ENCODE assay signal across 24 cellular contexts in the genomic region with DNA sequence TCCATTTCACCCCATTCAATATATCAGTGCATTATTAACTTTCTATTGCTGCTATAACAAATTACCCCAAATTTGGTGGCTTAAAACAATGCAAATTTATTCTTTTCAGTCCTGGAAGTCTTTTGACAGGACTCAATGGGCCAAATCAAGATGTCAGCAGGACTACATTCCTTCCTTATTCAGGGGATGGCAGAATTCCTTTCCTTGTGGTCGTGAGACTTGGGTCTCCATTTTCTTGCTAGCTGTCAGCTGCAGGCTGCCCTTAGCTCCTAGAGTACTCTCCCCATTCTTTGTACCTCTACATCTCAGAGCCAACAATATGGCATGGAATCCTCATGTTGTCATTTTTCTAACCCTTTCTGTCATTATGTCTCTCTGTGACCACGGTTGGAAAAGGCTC.
"Had no signal": no experiment of that assay in that cellular context is flagged by ENCODE, and none has a peak within 500 bp of the region (broad histone marks: within the 10 kb centered on the region; RNA-seq: fewer than 3 reads in every experiment).

No MANE protein-coding gene starts in this region.

- H3K27me3 ChIP-seq: esophagus muscularis mucosa, heart right ventricle, left lung, pancreas, right atrium auricular region, testis, tibial artery had no signal

- H3K36me3 ChIP-seq: esophagus muscularis mucosa, heart right ventricle, left lung, pancreas, right atrium auricular region, tibial artery had no signal

- H3K4me1 ChIP-seq: esophagus muscularis mucosa, heart right ventricle, left lung, pancreas, right atrium auricular region, testis, tibial artery had no signal

- H3K4me3 Mint-ChIP-seq: mesothelial cell of epicardium; naive B cell; natural killer cell treated with Interleukin-12 subunit alpha and Interleukin-12 subunit beta and Interleukin-15 and Interleukin-18, amount 100 ng/mL, for 72 hours; neural crest cell; stimulated activated memory B cell treated with anti-CD40 and anti-IgM and Interleukin-4, amounts not matched to agents 10 μg/mL and 1 μg/mL and 100 μg/mL, for 72 hours; type B pancreatic cell had no signal

- H3K9me3 ChIP-seq: esophagus muscularis mucosa, left lung, mucosa of descending colon, pancreas, right atrium auricular region, testis, tibial artery had no signal

- H3K4me1 Mint-ChIP-seq: naive B cell; stimulated activated memory B cell treated with anti-CD40 and anti-IgM and Interleukin-4, amounts not matched to agents 10 μg/mL and 1 μg/mL and 100 μg/mL, for 72 hours had no signal

- DNase-seq: dermis blood vessel endothelial cell; effector memory CD4-positive, alpha-beta T cell; foreskin melanocyte; glutamatergic neuron; heart right ventricle; hippocampal formation; left cardiac atrium; left lung; mucosa of descending colon; naive B cell; pancreas; stimulated activated CD4-positive, alpha-beta T cell treated with anti-CD3 and anti-CD28 coated beads, Interleukin-4, amount 100 ng/mL, for 4 hours; stimulated activated naive CD8-positive, alpha-beta T cell treated with anti-CD3 and anti-CD28 coated beads, Interleukin-15, Interleukin-2, amounts not matched to agents 100 U/mL and 50 U/mL, for 24 hours; substantia nigra; testis; tibial artery had no signal

- H3K27ac Mint-ChIP-seq: mesothelial cell of epicardium; naive B cell; natural killer cell treated with Interleukin-12 subunit alpha and Interleukin-12 subunit beta and Interleukin-15 and Interleukin-18, amount 100 ng/mL, for 72 hours; stimulated activated memory B cell treated with anti-CD40 and anti-IgM and Interleukin-4, amounts not matched to agents 10 μg/mL and 1 μg/mL and 100 μg/mL, for 72 hours; type B pancreatic cell had no signal

- H3K4me3 ChIP-seq: coronary artery, esophagus muscularis mucosa, heart right ventricle, left lung, mucosa of descending colon, pancreas, right atrium auricular region, testis, tibial artery had no signal

- H3K36me3 Mint-ChIP-seq: naive B cell; natural killer cell treated with Interleukin-12 subunit alpha and Interleukin-12 subunit beta and Interleukin-15 and Interleukin-18, amount 100 ng/mL, for 72 hours; type B pancreatic cell had no signal

- H3K27ac ChIP-seq: coronary artery, esophagus muscularis mucosa, heart right ventricle, left lung, pancreas, right atrium auricular region, testis, tibial artery had no signal

- H3K27me3 Mint-ChIP-seq: naive B cell; natural killer cell treated with Interleukin-12 subunit alpha and Interleukin-12 subunit beta and Interleukin-15 and Interleukin-18, amount 100 ng/mL, for 72 hours; stimulated activated memory B cell treated with anti-CD40 and anti-IgM and Interleukin-4, amounts not matched to agents 10 μg/mL and 1 μg/mL and 100 μg/mL, for 72 hours; type B pancreatic cell had no signal
